In genomic region chr9:114029311-114030170, GRCh38 we compare ENCODE assay signal across 21 cellular contexts. TPM values are rescaled to one million over a fixed set of nuclear protein-coding genes. Genes with fewer than 3 reads are reported as not detected.
DNase-seq lines count a peak whose midpoint lies in the region; ATAC-seq and TF ChIP-seq lines count a peak whose summit lies in the region.
"Had no signal": no experiment of that assay in that cellular context is flagged by ENCODE, and none has a peak within 500 bp of the region (broad histone marks: within the 10 kb centered on the region; RNA-seq: fewer than 3 reads in every experiment).

No MANE protein-coding gene starts in this region.

- peak overlapping the region; percentile 49; the same call in 1 of the 2 replicates for H3K27ac Mint-ChIP-seq in GM23338
- H3K27ac Mint-ChIP-seq in nephron progenitor cell, result peak overlapping the region; percentile 58
- H3K27ac Mint-ChIP-seq: CD8-positive, alpha-beta memory T cell had no signal

- no peaks in the 10 kb centered on the region for H4K20me1 ChIP-seq in BLaER1 treated with 17β-estradiol and CSF1 and Interleukin-3, amounts not matched to agents 10 nM and 100 nM
- no peaks in the 10 kb centered on the region for H4K20me1 ChIP-seq in GM23338 (replicated peaks; ENCODE audit: insufficient read depth)

- peak overlapping the region in 9 of 11 experiments; percentile 5 to 86 (median 63); a peak in 16 of 22 replicates for H3K4me2 ChIP-seq in BLaER1 treated with 17β-estradiol and CSF1 and Interleukin-3, amounts not matched to agents 10 nM and 100 nM
- H3K4me2 ChIP-seq in GM23338, result no peak overlapping the region

- H3K4me1 ChIP-seq in BLaER1 treated with 17β-estradiol and CSF1 and Interleukin-3, amounts not matched to agents 10 nM and 100 nM, result peaks cover 18 to 86% (median 64%) of the 10 kb centered on the region in 10 experiments
- no peaks in the 10 kb centered on the region for H3K4me1 ChIP-seq in GM23338 (ENCODE audit: insufficient read depth)
- H3K4me1 ChIP-seq: HAP-1, Peyer's patch had no signal

- H3K9me2 ChIP-seq in GM23338 (ENCODE audit: insufficient read depth), result no peaks in the 10 kb centered on the region

- H3K36me3 ChIP-seq in BLaER1 treated with 17β-estradiol and CSF1 and Interleukin-3, amounts not matched to agents 10 nM and 100 nM, result peaks cover 28 to 94% (median 88%) of the 10 kb centered on the region in 11 experiments
- H3K36me3 ChIP-seq in GM23338 (ENCODE audit: insufficient read depth), result no peaks in the 10 kb centered on the region; the same call in 1 of the 2 replicates
- H3K36me3 ChIP-seq: Peyer's patch had no signal

- TF ChIP-seq CTCF in GM23338 (conservative IDR thresholded peaks at IDR 0.05; ENCODE audit: low read depth in 2 of 2) (no peak), nephron progenitor cell (IDR thresholded peaks at IDR 0.05) (no peak), omental fat pad (IDR thresholded peaks at IDR 0.05) (no peak)

- H3K27me3 Mint-ChIP-seq in GM23338 (ENCODE audit: insufficient read depth, low read depth, poor library complexity) (peaks cover 8% of the 10 kb centered on the region), nephron progenitor cell (ENCODE audit: low read depth, poor library complexity) (no peaks in the 10 kb centered on the region)

- no peaks in the 10 kb centered on the region for H3F3A ChIP-seq in GM23338 (replicated peaks; ENCODE audit: low read depth)

- no peaks in the 10 kb centered on the region for H3K27me3 ChIP-seq in BLaER1 treated with 17β-estradiol and CSF1 and Interleukin-3, amounts not matched to agents 10 nM and 100 nM
- H3K27me3 ChIP-seq in GM23338 (ENCODE audit: insufficient read depth), result no peaks in the 10 kb centered on the region
- H3K27me3 ChIP-seq: BE2C, Peyer's patch had no signal

- H3K9ac ChIP-seq in BLaER1 treated with 17β-estradiol and CSF1 and Interleukin-3, amounts not matched to agents 10 nM and 100 nM, result no peak overlapping the region

- DNase-seq in GM23338 (ENCODE audit: low spot score) (no peak), fibroblast of gingiva (ENCODE audit: low read depth) (peak; percentile 0), nephron progenitor cell (no peak), omental fat pad (ENCODE audit: low spot score) (no peak), NCI-H345 (lab: John Stamatoyannopoulos, UW) (no peak), NK-92 (lab: John Stamatoyannopoulos, UW; ENCODE audit: unreplicated experiment) (no peak), cardiac septum (ENCODE audit: low spot score) (no peak)
- DNase-seq: ACHN; BE2C; CD8-positive, alpha-beta memory T cell; DMS 273 treated with DMSO at 0.1 percent for 48 hours; EL; Karpas-422; MM.1S; NCI-H1105; NCI-H187; NCI-H82; Right ventricle myocardium superior had no signal

- H3K9me3 Mint-ChIP-seq in GM23338, result no peaks in the 10 kb centered on the region; the same call in 2 of the 3 replicates
- H3K9me3 Mint-ChIP-seq in nephron progenitor cell, result peaks cover 8% of the 10 kb centered on the region

- no peak overlapping the region for H3K4me3 Mint-ChIP-seq in GM23338
- H3K4me3 Mint-ChIP-seq in nephron progenitor cell, result no peak overlapping the region
- H3K4me3 Mint-ChIP-seq: CD8-positive, alpha-beta memory T cell had no signal

- no peak overlapping the region for H2AFZ ChIP-seq in GM23338

- H3K79me2 ChIP-seq in GM23338 (replicated peaks; ENCODE audit: insufficient read depth), result no peaks in the 10 kb centered on the region

- peaks cover 7 to 12% (median 8%) of the 10 kb centered on the region in 11 experiments for H3K9me3 ChIP-seq in BLaER1 treated with 17β-estradiol and CSF1 and Interleukin-3, amounts not matched to agents 10 nM and 100 nM (replicated peaks in 1 of 11)
- H3K9me3 ChIP-seq: BE2C, HAP-1 had no signal

- intact Hi-C loops in cardiac septum (cut with DNase I), result loop anchor here (5.0 to 10.0 kb wide), 2 partner anchors 185 to 347 kb away; no protein-coding TSS in a partner anchor

- no peak for ATAC-seq in GM23338
- no peak for ATAC-seq in omental fat pad (ENCODE audit: low FRiP score)

- H3K4me1 Mint-ChIP-seq in GM23338 (peaks cover 6% of the 10 kb centered on the region), nephron progenitor cell (peaks cover 17% of the 10 kb centered on the region)
- H3K4me1 Mint-ChIP-seq: CD8-positive, alpha-beta memory T cell had no signal

- H3K4me3 ChIP-seq in BLaER1 treated with 17β-estradiol and CSF1 and Interleukin-3, amounts not matched to agents 10 nM and 100 nM, result no peak overlapping the region
- H3K4me3 ChIP-seq in GM23338, result no peak overlapping the region
- H3K4me3 ChIP-seq: HAP-1, Peyer's patch had no signal

- H3K27ac ChIP-seq in BLaER1 treated with 17β-estradiol and CSF1 and Interleukin-3, amounts not matched to agents 10 nM and 100 nM, result peak overlapping the region in 3 of 11 experiments; percentile 9 to 39 (median 13); a peak in 3 of 22 replicates
- H3K27ac ChIP-seq in GM23338 (ENCODE audit: low read depth), result no peak overlapping the region
- H3K27ac ChIP-seq: Peyer's patch had no signal

- H3K36me3 Mint-ChIP-seq in GM23338 (ENCODE audit: low read depth) (peaks cover 38% of the 10 kb centered on the region), nephron progenitor cell (ENCODE audit: low read depth) (peaks cover 60% of the 10 kb centered on the region)

TF ChIP-seq in GM23338, 12 proteins besides CTCF, POLR2A, EP300 and RAD21:
- TF ChIP-seq, protein P1, sequence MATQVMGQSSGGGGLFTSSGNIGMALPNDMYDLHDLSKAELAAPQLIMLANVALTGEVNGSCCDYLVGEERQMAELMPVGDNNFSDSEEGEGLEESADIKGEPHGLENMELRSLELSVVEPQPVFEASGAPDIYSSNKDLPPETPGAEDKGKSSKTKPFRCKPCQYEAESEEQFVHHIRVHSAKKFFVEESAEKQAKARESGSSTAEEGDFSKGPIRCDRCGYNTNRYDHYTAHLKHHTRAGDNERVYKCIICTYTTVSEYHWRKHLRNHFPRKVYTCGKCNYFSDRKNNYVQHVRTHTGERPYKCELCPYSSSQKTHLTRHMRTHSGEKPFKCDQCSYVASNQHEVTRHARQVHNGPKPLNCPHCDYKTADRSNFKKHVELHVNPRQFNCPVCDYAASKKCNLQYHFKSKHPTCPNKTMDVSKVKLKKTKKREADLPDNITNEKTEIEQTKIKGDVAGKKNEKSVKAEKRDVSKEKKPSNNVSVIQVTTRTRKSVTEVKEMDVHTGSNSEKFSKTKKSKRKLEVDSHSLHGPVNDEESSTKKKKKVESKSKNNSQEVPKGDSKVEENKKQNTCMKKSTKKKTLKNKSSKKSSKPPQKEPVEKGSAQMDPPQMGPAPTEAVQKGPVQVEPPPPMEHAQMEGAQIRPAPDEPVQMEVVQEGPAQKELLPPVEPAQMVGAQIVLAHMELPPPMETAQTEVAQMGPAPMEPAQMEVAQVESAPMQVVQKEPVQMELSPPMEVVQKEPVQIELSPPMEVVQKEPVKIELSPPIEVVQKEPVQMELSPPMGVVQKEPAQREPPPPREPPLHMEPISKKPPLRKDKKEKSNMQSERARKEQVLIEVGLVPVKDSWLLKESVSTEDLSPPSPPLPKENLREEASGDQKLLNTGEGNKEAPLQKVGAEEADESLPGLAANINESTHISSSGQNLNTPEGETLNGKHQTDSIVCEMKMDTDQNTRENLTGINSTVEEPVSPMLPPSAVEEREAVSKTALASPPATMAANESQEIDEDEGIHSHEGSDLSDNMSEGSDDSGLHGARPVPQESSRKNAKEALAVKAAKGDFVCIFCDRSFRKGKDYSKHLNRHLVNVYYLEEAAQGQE (IDR thresholded peaks at IDR 0.05; ENCODE audit: unreplicated experiment), result no peak
- no peak for TF ChIP-seq POLR2AphosphoS5 (IDR thresholded peaks at IDR 0.05; ENCODE audit: low read depth)
- TF ChIP-seq JUNB (IDR thresholded peaks at IDR 0.05; ENCODE audit: unreplicated experiment), result no peak
- TF ChIP-seq NANOG (IDR thresholded peaks at IDR 0.05; ENCODE audit: borderline replicate concordance), result no peak
- no peak for TF ChIP-seq CREB1 (CRISPR knock-in tag; IDR thresholded peaks at IDR 0.05; ENCODE audit: low read depth)
- no peak for TF ChIP-seq ZNF114 (CRISPR knock-in tag; IDR thresholded peaks at IDR 0.05)

RNA-seq across cellular contexts. Expression of gene AMBP, which starts 48.6 kb away (rescaled TPM):
- 1.3 and 4.0 TPM in 2 replicates for total RNA-seq in GM23338 (2014; rRNA removed; shearing (Covaris generic))
- polyA plus RNA-seq in GM23338 (2016; fragmentation: Nextera tagmentation; extraction: Ambion mirVana), result 1.6 and 2.0 TPM in 2 replicates
- total RNA-seq in omental fat pad, result not detected
- not detected for total RNA-seq in cardiac septum
- total RNA-seq: CD8-positive, alpha-beta memory T cell had no signal
- polyA plus RNA-seq: CD8-positive, alpha-beta memory T cell had no signal
